26 cellular contexts compared by ENCODE assay signal in genomic region chrX:138691186-138691585, GRCh38. TPM values are rescaled to one million over a fixed set of nuclear protein-coding genes. Genes with fewer than 3 reads are reported as not detected.
DNase-seq lines count a peak whose midpoint lies in the region; TF ChIP-seq lines count a peak whose summit lies in the region.
"Had no signal": no experiment of that assay in that cellular context is flagged by ENCODE, and none has a peak within 500 bp of the region (broad histone marks: within the 10 kb centered on the region; RNA-seq: fewer than 3 reads in every experiment).

No MANE protein-coding gene starts in this region.

- DNase-seq in breast epithelium (ENCODE audit: low spot score in 2 of 2): no peak
- DNase-seq in mammary epithelial cell: no peak
- DNase-seq in astrocyte of the hippocampus (ENCODE audit: low read depth, low spot score): peak; percentile 1
- no peak for DNase-seq in T-helper 2 cell treated with Interferon-gamma antibody and Interleukin-4, amounts not matched to agents 5 μg/mL and 100 μg/mL, for 36 hours (ENCODE audit: low spot score)
- no peak for DNase-seq in SK-N-DZ (ENCODE audit: low spot score)
- DNase-seq in suprapubic skin (ENCODE audit: low spot score in 2 of 2): no peak
- DNase-seq: ACHN; BE2C; CD8-positive, alpha-beta memory T cell; DMS 273 treated with DMSO at 0.1 percent for 48 hours; DMS79; EL; Karpas-422; NCI-H1092 treated with DMSO at 0.1 percent for 48 hours; NCI-H1436; NCI-H187; NCI-H2081 treated with DMSO at 0.1 percent for 48 hours; NCI-H2171; NCI-H226; NCI-H510A; NCI-H69; OCI-M1; Peyer's patch had no signal

- no TSS peak for BruUV-seq in mammary epithelial cell (replicated peaks; lab: Mats Ljungman, UMichigan)

- H3K79me2 ChIP-seq in mammary epithelial cell (ENCODE audit: insufficient read depth, low read length) (no peaks in the 10 kb centered on the region), neural cell (replicated peaks; ENCODE audit: insufficient read depth, low read length) (no peaks in the 10 kb centered on the region)

- H3K9me3 Mint-ChIP-seq in T-helper 2 cell treated with Interferon-gamma antibody and Interleukin-4, amounts not matched to agents 5 μg/mL and 100 μg/mL, for 36 hours: no peaks in the 10 kb centered on the region
- H3K9me3 Mint-ChIP-seq: CD14-positive monocyte; CD8-positive, alpha-beta memory T cell had no signal

- H3K27me3 ChIP-seq in breast epithelium: peaks cover 0 to 20% of the 10 kb centered on the region in 2 donors
- no peaks in the 10 kb centered on the region for H3K27me3 ChIP-seq in mammary epithelial cell (ENCODE audit: insufficient read depth, low read length)
- H3K27me3 ChIP-seq in neural cell (ENCODE audit: insufficient read depth, low read depth, low read length): no peaks in the 10 kb centered on the region
- no peaks in the 10 kb centered on the region for H3K27me3 ChIP-seq in suprapubic skin
- H3K27me3 ChIP-seq: BE2C, Peyer's patch had no signal

- H3K4me1 Mint-ChIP-seq in T-helper 2 cell treated with Interferon-gamma antibody and Interleukin-4, amounts not matched to agents 5 μg/mL and 100 μg/mL, for 36 hours (ENCODE audit: low read depth): no peaks in the 10 kb centered on the region
- H3K4me1 Mint-ChIP-seq: CD14-positive monocyte; CD8-positive, alpha-beta memory T cell had no signal

- no peak overlapping the region for H3K4me3 ChIP-seq in breast epithelium
- no peak overlapping the region for H3K4me3 ChIP-seq in mammary epithelial cell (replicated peaks in 1 of 3; ENCODE audit: insufficient read depth in 1 of 3, low read depth in 2 of 3, low read length in 3 of 3)
- no peak overlapping the region for H3K4me3 ChIP-seq in neural cell (ENCODE audit: low read length)
- H3K4me3 ChIP-seq in suprapubic skin: no peak overlapping the region
- H3K4me3 ChIP-seq: Peyer's patch had no signal

- dilution Hi-C loops in mammary epithelial cell (cut with HindIII; ENCODE audit: low sequenced_read_pairs): no loop called here

- no peaks in the 10 kb centered on the region for H3K4me1 ChIP-seq in breast epithelium
- no peaks in the 10 kb centered on the region for H3K4me1 ChIP-seq in mammary epithelial cell (ENCODE audit: insufficient read depth, low read length)
- no peaks in the 10 kb centered on the region for H3K4me1 ChIP-seq in suprapubic skin
- H3K4me1 ChIP-seq: BE2C, Peyer's patch had no signal

- no peaks in the 10 kb centered on the region for H3K9me2 ChIP-seq in neural cell (ENCODE audit: insufficient read depth, low read length)

- H3K9ac ChIP-seq in mammary epithelial cell (ENCODE audit: insufficient read depth, low read length) (no peak overlapping the region), neural cell (ENCODE audit: low read length) (no peak overlapping the region)

- H3K9me3 ChIP-seq in breast epithelium: no peaks in the 10 kb centered on the region
- no peaks in the 10 kb centered on the region for H3K9me3 ChIP-seq in mammary epithelial cell (replicated peaks; ENCODE audit: insufficient read depth, low read length)
- H3K9me3 ChIP-seq in neural cell (ENCODE audit: low read length): no peaks in the 10 kb centered on the region
- no peaks in the 10 kb centered on the region for H3K9me3 ChIP-seq in suprapubic skin
- H3K9me3 ChIP-seq: BE2C, Peyer's patch had no signal

- CTCF ChIA-PET in mammary epithelial cell (lab: Charles Lee; ENCODE audit: low non-redundant PET): no interaction called here

- H3K36me3 ChIP-seq in breast epithelium: no peaks in the 10 kb centered on the region
- no peaks in the 10 kb centered on the region for H3K36me3 ChIP-seq in mammary epithelial cell (ENCODE audit: insufficient read depth, low read length)
- H3K36me3 ChIP-seq in neural cell (ENCODE audit: insufficient read depth, low read length): no peaks in the 10 kb centered on the region
- no peaks in the 10 kb centered on the region for H3K36me3 ChIP-seq in suprapubic skin
- H3K36me3 ChIP-seq: BE2C, Peyer's patch had no signal

- no peak overlapping the region for H2AFZ ChIP-seq in mammary epithelial cell (ENCODE audit: low read depth, low read length)
- H2AFZ ChIP-seq in neural cell (ENCODE audit: low read depth, low read length): no peak overlapping the region

- H3K4me3 Mint-ChIP-seq in T-helper 2 cell treated with Interferon-gamma antibody and Interleukin-4, amounts not matched to agents 5 μg/mL and 100 μg/mL, for 36 hours: no peak overlapping the region
- H3K4me3 Mint-ChIP-seq: CD14-positive monocyte; CD8-positive, alpha-beta memory T cell had no signal

- H3K27ac ChIP-seq in breast epithelium: peak overlapping the region; percentile 7 to 42
- H3K27ac ChIP-seq in mammary epithelial cell (ENCODE audit: insufficient read depth, low read depth, low read length): no peak overlapping the region
- H3K27ac ChIP-seq in neural cell (ENCODE audit: low read length): peak overlapping the region; percentile 53
- H3K27ac ChIP-seq in suprapubic skin: no peak overlapping the region
- H3K27ac ChIP-seq: 22Rv1, Peyer's patch had no signal

- no peak overlapping the region for H3K27ac Mint-ChIP-seq in T-helper 2 cell treated with Interferon-gamma antibody and Interleukin-4, amounts not matched to agents 5 μg/mL and 100 μg/mL, for 36 hours
- H3K27ac Mint-ChIP-seq: CD14-positive monocyte; CD8-positive, alpha-beta memory T cell had no signal

- no peaks in the 10 kb centered on the region for H3K36me3 Mint-ChIP-seq in T-helper 2 cell treated with Interferon-gamma antibody and Interleukin-4, amounts not matched to agents 5 μg/mL and 100 μg/mL, for 36 hours (ENCODE audit: low read depth)
- H3K36me3 Mint-ChIP-seq: CD14-positive monocyte; CD8-positive, alpha-beta memory T cell had no signal

- WGBS in mammary epithelial cell (ENCODE audit: low coverage, missing lambda C conversion rate): 29% methylated on average over 4 of the region's 4 CpGs
- WGBS in suprapubic skin: 38% methylated on average over 4 of the region's 4 CpGs

- no peaks in the 10 kb centered on the region for H3F3A ChIP-seq in neural cell (ENCODE audit: insufficient read depth, low read length, poor library complexity, severe bottlenecking)

- no peak for TF ChIP-seq EP300 in neural cell (conservative IDR thresholded peaks at IDR 0.05; ENCODE audit: poor library complexity, severe bottlenecking)
- no peak for TF ChIP-seq EP300 in suprapubic skin (IDR thresholded peaks at IDR 0.05)

- H4K20me1 ChIP-seq in mammary epithelial cell (ENCODE audit: insufficient read depth, low read length): no peaks in the 10 kb centered on the region
- H4K20me1 ChIP-seq in neural cell (ENCODE audit: insufficient read depth): no peaks in the 10 kb centered on the region

- in situ Hi-C loops in mammary epithelial cell (cut with MboI; ENCODE audit: low sequenced_read_pairs in 2 of 2): no loop called here

- intact Hi-C loops in breast epithelium (cut with DNase I; ENCODE audit: low total_unique reads) (no loop called here), mammary epithelial cell (cut with micrococcal nuclease) (no loop called here)

- TF ChIP-seq POLR2A in breast epithelium (IDR thresholded peaks at IDR 0.05) (no peak), suprapubic skin (IDR thresholded peaks at IDR 0.05) (no peak)

- H3K27me3 Mint-ChIP-seq in T-helper 2 cell treated with Interferon-gamma antibody and Interleukin-4, amounts not matched to agents 5 μg/mL and 100 μg/mL, for 36 hours (ENCODE audit: low read depth): no peaks in the 10 kb centered on the region
- H3K27me3 Mint-ChIP-seq: CD8-positive, alpha-beta memory T cell had no signal

- no peak overlapping the region for H3K4me2 ChIP-seq in mammary epithelial cell (ENCODE audit: insufficient read depth, low read depth, low read length)
- no peak overlapping the region for H3K4me2 ChIP-seq in neural cell (ENCODE audit: low read length)

- no peak for TF ChIP-seq CTCF in breast epithelium (IDR thresholded peaks at IDR 0.05)
- no peak for TF ChIP-seq CTCF in mammary epithelial cell (conservative IDR thresholded peaks at IDR 0.05 in 1 of 2, IDR thresholded peaks at IDR 0.05 in 1 of 2; ENCODE audit: extremely low read depth in 1 of 2, insufficient read depth in 1 of 2, low read depth in 1 of 2, low read length in 2 of 2)
- TF ChIP-seq CTCF in neural cell (IDR thresholded peaks at IDR 0.05; ENCODE audit: poor library complexity, severe bottlenecking): no peak
- TF ChIP-seq CTCF in suprapubic skin (IDR thresholded peaks at IDR 0.05): no peak

- TF ChIP-seq RAD21 in neural cell (conservative IDR thresholded peaks at IDR 0.05): no peak

TF ChIP-seq in neural cell, 6 proteins besides CTCF, POLR2A, EP300 and RAD21 (continues in another document):
- TF ChIP-seq EZH2 (IDR thresholded peaks at IDR 0.05; ENCODE audit: borderline replicate concordance, insufficient read depth, low read length, poor library complexity, severe bottlenecking) (no peak), POLR2AphosphoS5 (IDR thresholded peaks at IDR 0.05) (no peak), SMC3 (conservative IDR thresholded peaks at IDR 0.05; ENCODE audit: poor library complexity) (no peak), TAF1 (IDR thresholded peaks at IDR 0.05; ENCODE audit: low read depth) (no peak)

RNA-seq across cellular contexts. Expression of gene FGF13, which starts 20.3 kb away (rescaled TPM):
- total RNA-seq in breast epithelium: 10 to 100 TPM in 2 of 3 donors, 1 to 10 TPM in 1; 7.9 to 18.1 (median 13.1) TPM
- 1 to 10 TPM in 1 of 2 donors, not detected in 1; 1.3 TPM for total RNA-seq in mammary epithelial cell
- not detected for polyA plus RNA-seq in mammary epithelial cell
- not detected for polyA minus RNA-seq in mammary epithelial cell
- 235 and 242 TPM in 2 replicates for polyA plus RNA-seq in neural cell
- 153 and 185 TPM in 2 replicates for polyA minus RNA-seq in neural cell
- polyA plus RNA-seq in SK-N-DZ (2014; cell fraction: cytosol; rRNA removed): 119 and 129 TPM in 2 replicates
- polyA plus RNA-seq in SK-N-DZ (2014; cell fraction: nucleus; rRNA removed): 53.6 and 77.7 TPM in 2 replicates
- 1 to 10 TPM; 1.4 to 5.2 (median 1.8) TPM for total RNA-seq in suprapubic skin
- total RNA-seq: CD8-positive, alpha-beta memory T cell had no signal
- polyA plus RNA-seq: CD14-positive monocyte; CD8-positive, alpha-beta memory T cell had no signal

Comparison
In these comparisons a context has a peak if more than half of its experiments do, and no peak if none do; other contexts are left out.
1. H3K27ac ChIP-seq: peak in breast epithelium (2 of 2) and neural cell (single experiment); none in mammary epithelial cell (single experiment) and suprapubic skin (single experiment).